ENCODE assay signal across 8 cellular contexts in genomic region chr13:101626925-101627555, GRCh38.
DNase-seq lines count a peak whose midpoint lies in the region; ATAC-seq and TF ChIP-seq lines count a peak whose summit lies in the region.

No MANE protein-coding gene starts in this region.

- ATAC-seq in heart left ventricle (peak in 2 of 4 donors; percentile 42 to 59), Right ventricle myocardium inferior (no peak), HG02884 (IDR thresholded peaks at IDR 0.05; ENCODE audit: unreplicated experiment) (peak; percentile 84), esophagus mucosa (peak; percentile 36)

- no peaks in the 10 kb centered on the region for H3K27me3 ChIP-seq in heart left ventricle

- peak overlapping the region in 4 of 12 donors; percentile 1 to 77 (median 30) for H3K27ac ChIP-seq in heart left ventricle

- no peaks in the 10 kb centered on the region for H3K9me3 ChIP-seq in heart left ventricle

- 52 to 76% (median 66%) methylated on average over 4 of the region's 4 CpGs for WGBS in heart left ventricle, 4 donors

- H3K4me1 ChIP-seq in heart left ventricle = peaks cover 0 to 26% (median 0%) of the 10 kb centered on the region in 12 donors

- intact Hi-C loops in heart left ventricle (cut with DNase I) = loop anchor here in 1 of 10 donors (5.0 kb wide), 1 partner anchor 70 kb away; no protein-coding TSS in a partner anchor
- intact Hi-C loops in Right ventricle myocardium inferior (cut with DNase I) = no loop called here

- no peaks in the 10 kb centered on the region for H3K36me3 ChIP-seq in heart left ventricle

- no peak for DNase-seq in heart left ventricle
- no peak for DNase-seq in Right ventricle myocardium inferior (ENCODE audit: missing footprints)
- peak; percentile 46 for DNase-seq in RPMI7951 (ENCODE audit: low read depth)
- DNase-seq in stimulated activated CD4-positive, alpha-beta T cell treated with anti-CD3 and anti-CD28 coated beads, Interleukin-1b, Interleukin-23, amount 100 ng/mL, for 48 hours = peak; percentile 43
- no peak for DNase-seq in AG08395 (ENCODE audit: low spot score)
- DNase-seq in NCI-H1436 treated with DMSO at 0.1 percent for 48 hours (lab: John Stamatoyannopoulos, UW) = no peak

- TF ChIP-seq CTCF in heart left ventricle (IDR thresholded peaks at IDR 0.05) = no peak

- TF ChIP-seq POLR2A in heart left ventricle (IDR thresholded peaks at IDR 0.05) = no peak

- H3K4me3 ChIP-seq in heart left ventricle = peak overlapping the region in 9 of 12 donors; percentile 9 to 54 (median 30)

Comparison
In these comparisons a context has a peak if more than half of its experiments do, and no peak if none do; other contexts are left out.
1. DNase-seq: peak in RPMI7951 (single experiment) and stimulated activated CD4-positive, alpha-beta T cell treated with anti-CD3 and anti-CD28 coated beads, Interleukin-1b, Interleukin-23, amount 100 ng/mL, for 48 hours (single experiment); none in heart left ventricle (0 of 5), Right ventricle myocardium inferior (single experiment), AG08395 (single experiment) and NCI-H1436 treated with DMSO at 0.1 percent for 48 hours (single experiment).